In the genomic region with DNA sequence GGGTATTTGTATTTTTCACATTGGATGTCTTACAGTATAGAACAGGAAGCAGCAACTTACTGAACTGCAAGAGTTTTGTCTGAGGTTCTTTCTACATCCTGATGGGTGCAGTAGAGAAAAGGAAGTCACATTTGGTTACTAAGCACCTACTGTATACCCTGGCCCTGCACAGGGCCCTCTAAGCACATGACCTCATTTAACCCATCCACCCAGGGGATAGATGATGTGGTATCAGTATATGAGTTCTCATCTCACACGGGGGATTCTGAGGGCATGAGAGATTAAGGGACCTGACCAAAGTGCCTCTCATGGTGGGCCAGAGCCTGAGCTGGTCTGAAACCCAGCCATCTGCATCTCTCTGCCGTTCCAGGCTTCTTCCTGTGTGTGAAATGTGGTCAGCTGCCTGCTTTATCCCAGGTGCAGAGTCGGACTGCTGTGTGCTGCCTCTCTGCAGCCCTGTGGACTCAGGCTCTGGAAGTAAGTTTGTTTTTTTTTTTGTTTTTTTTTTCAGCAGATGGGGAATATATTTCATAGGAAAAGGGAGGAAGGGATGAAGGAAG, we compare ENCODE assay signal across 22 cellular contexts. TPM values are rescaled to one million over a fixed set of nuclear protein-coding genes. Genes with fewer than 3 reads are reported as not detected.
"Had no signal": no experiment of that assay in that cellular context is flagged by ENCODE, and none has a peak within 500 bp of the region (broad histone marks: within the 10 kb centered on the region; RNA-seq: fewer than 3 reads in every experiment).

No MANE protein-coding gene starts in this region.

- ATAC-seq: esophagus mucosa; heart left ventricle; stimulated activated memory B cell treated with anti-CD40 and anti-IgM and Interleukin-4, amounts not matched to agents 10 μg/mL and 1 μg/mL and 100 μg/mL, for 72 hours; upper lobe of right lung had no signal

- H3K9me3 ChIP-seq: heart left ventricle, prostate gland, right lobe of liver, testis, tibial nerve, upper lobe of right lung had no signal

- DNase-seq: effector memory CD4-positive, alpha-beta T cell; heart left ventricle; hippocampal formation; kidney glomerular epithelial cell; mesendoderm; naive B cell; retina; stimulated activated CD4-positive, alpha-beta T cell treated with anti-CD3 and anti-CD28 coated beads, Interleukin-1b, Interleukin-23, amount 100 ng/mL, for 48 hours; stimulated activated CD4-positive, alpha-beta T cell treated with anti-CD3 and anti-CD28 coated beads, Interleukin-4, amount 100 ng/mL, for 24 hours; testis; upper lobe of right lung had no signal

- H3K4me3 ChIP-seq: heart left ventricle, prostate gland, right lobe of liver, testis, tibial nerve, upper lobe of right lung had no signal

- H3K36me3 Mint-ChIP-seq: naive B cell; stimulated activated memory B cell treated with anti-CD40 and anti-IgM and Interleukin-4, amounts not matched to agents 10 μg/mL and 1 μg/mL and 100 μg/mL, for 72 hours had no signal

- H3K36me3 ChIP-seq: heart left ventricle, prostate gland, right lobe of liver, tibial nerve, upper lobe of right lung had no signal

- H3K4me3 Mint-ChIP-seq: naive B cell; nephron; stimulated activated memory B cell treated with anti-CD40 and anti-IgM and Interleukin-4, amounts not matched to agents 10 μg/mL and 1 μg/mL and 100 μg/mL, for 72 hours; stimulated activated naive CD8-positive, alpha-beta T cell treated with anti-CD3 and anti-CD28 coated beads, Interleukin-15, Interleukin-2, amounts not matched to agents 100 ng/mL and 50 ng/mL, for 24 hours had no signal

- H3K9me3 Mint-ChIP-seq: naive B cell; nephron; stimulated activated memory B cell treated with anti-CD40 and anti-IgM and Interleukin-4, amounts not matched to agents 10 μg/mL and 1 μg/mL and 100 μg/mL, for 72 hours; stimulated activated naive CD8-positive, alpha-beta T cell treated with anti-CD3 and anti-CD28 coated beads, Interleukin-15, Interleukin-2, amounts not matched to agents 100 ng/mL and 50 ng/mL, for 24 hours had no signal

- H3K27me3 ChIP-seq: right lobe of liver, testis, tibial nerve had no signal

- H3K27ac ChIP-seq: heart left ventricle, parathyroid adenoma, prostate gland, right lobe of liver, testis, tibial nerve, upper lobe of right lung had no signal

- H3K4me1 Mint-ChIP-seq: nephron; stimulated activated memory B cell treated with anti-CD40 and anti-IgM and Interleukin-4, amounts not matched to agents 10 μg/mL and 1 μg/mL and 100 μg/mL, for 72 hours had no signal

- H3K27ac Mint-ChIP-seq: naive B cell; nephron; stimulated activated memory B cell treated with anti-CD40 and anti-IgM and Interleukin-4, amounts not matched to agents 10 μg/mL and 1 μg/mL and 100 μg/mL, for 72 hours; stimulated activated naive CD8-positive, alpha-beta T cell treated with anti-CD3 and anti-CD28 coated beads, Interleukin-15, Interleukin-2, amounts not matched to agents 100 ng/mL and 50 ng/mL, for 24 hours had no signal

- H3K4me1 ChIP-seq: heart left ventricle, parathyroid adenoma, prostate gland, right lobe of liver, testis, tibial nerve, upper lobe of right lung had no signal

RNA-seq across cellular contexts. Expression of a gene that starts 17.9 kb away (rescaled TPM):
- total RNA-seq: fibroblast of lung, glomerular endothelial cell, heart left ventricle, lung microvascular endothelial cell had no signal
